ENCODE assay signal across 1 cellular context in the genomic region with DNA sequence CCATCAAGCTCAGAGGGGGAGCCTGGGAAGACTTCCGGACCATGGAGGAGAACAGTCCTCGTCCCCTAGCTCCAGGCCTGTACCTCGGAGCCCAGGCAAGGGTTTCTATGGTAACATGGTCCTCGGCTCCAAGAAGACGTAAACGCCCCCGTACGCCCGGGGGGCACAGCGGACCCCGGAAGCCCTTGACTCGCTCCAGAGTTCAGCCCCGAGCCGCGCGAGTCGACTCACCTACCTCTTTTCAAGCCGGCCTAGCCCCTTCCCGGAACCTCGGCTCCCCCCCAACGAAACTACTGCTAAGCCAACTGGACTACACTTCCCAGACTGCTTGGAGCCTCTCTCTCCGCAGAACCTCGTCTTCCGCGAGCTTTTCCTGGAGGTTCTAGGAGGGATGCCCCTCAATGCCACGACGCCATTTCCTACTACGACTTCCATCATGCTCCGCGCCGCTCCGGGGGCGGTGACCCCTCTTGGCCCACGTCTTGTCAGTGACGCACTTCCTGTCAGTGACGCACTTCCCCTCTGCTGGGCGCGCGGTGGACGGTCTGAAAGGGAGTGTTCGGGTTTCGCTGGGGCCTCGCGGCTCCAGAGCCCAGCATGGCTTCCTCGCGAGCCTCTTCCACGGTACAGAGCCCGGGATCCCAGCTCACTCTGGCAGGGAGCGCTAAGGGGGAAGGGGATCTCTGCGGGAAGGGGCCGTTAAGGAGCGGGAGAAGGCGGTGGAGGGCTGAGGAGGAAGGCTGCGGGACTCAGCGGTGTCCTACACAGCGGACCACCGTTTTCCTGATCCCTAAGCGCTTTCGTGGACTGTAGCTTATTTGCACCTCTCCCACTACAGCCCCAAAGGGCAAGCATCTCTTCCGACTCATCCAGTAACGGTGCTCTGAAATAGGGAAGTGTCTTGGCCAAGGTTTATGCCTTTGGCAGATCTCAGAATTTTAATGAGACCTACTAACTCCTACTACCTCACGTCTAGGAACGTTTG.
TF ChIP-seq lines count a peak whose summit lies in the region.

A gene (minus strand): TSS at position 426 of the 985 bp plus-strand sequence. CDS start 3,065 bp downstream, outside the sequence.
A gene (plus strand): TSS at position 512 of the 985 bp plus-strand sequence. CDS start 86 bp downstream, at position 598.

TF ChIP-seq in HepG2, 621 proteins besides CTCF, POLR2A, EP300 and RAD21 (continued from another document and continues in another):
- TF ChIP-seq, protein P1, sequence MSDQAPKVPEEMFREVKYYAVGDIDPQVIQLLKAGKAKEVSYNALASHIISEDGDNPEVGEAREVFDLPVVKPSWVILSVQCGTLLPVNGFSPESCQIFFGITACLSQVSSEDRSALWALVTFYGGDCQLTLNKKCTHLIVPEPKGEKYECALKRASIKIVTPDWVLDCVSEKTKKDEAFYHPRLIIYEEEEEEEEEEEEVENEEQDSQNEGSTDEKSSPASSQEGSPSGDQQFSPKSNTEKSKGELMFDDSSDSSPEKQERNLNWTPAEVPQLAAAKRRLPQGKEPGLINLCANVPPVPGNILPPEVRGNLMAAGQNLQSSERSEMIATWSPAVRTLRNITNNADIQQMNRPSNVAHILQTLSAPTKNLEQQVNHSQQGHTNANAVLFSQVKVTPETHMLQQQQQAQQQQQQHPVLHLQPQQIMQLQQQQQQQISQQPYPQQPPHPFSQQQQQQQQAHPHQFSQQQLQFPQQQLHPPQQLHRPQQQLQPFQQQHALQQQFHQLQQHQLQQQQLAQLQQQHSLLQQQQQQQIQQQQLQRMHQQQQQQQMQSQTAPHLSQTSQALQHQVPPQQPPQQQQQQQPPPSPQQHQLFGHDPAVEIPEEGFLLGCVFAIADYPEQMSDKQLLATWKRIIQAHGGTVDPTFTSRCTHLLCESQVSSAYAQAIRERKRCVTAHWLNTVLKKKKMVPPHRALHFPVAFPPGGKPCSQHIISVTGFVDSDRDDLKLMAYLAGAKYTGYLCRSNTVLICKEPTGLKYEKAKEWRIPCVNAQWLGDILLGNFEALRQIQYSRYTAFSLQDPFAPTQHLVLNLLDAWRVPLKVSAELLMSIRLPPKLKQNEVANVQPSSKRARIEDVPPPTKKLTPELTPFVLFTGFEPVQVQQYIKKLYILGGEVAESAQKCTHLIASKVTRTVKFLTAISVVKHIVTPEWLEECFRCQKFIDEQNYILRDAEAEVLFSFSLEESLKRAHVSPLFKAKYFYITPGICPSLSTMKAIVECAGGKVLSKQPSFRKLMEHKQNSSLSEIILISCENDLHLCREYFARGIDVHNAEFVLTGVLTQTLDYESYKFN (CRISPR knock-in tag; conservative IDR thresholded peaks at IDR 0.05) = peak; percentile 62
- TF ChIP-seq, protein P2, sequence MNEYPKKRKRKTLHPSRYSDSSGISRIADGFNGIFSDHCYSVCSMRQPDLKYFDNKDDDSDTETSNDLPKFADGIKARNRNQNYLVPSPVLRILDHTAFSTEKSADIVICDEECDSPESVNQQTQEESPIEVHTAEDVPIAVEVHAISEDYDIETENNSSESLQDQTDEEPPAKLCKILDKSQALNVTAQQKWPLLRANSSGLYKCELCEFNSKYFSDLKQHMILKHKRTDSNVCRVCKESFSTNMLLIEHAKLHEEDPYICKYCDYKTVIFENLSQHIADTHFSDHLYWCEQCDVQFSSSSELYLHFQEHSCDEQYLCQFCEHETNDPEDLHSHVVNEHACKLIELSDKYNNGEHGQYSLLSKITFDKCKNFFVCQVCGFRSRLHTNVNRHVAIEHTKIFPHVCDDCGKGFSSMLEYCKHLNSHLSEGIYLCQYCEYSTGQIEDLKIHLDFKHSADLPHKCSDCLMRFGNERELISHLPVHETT (CRISPR knock-in tag; conservative IDR thresholded peaks at IDR 0.05) = peak; percentile 61; the same call in 1 of the 2 replicates
- TF ChIP-seq ZSCAN31 (CRISPR knock-in tag; IDR thresholded peaks at IDR 0.05; ENCODE audit: low read depth) = peak; percentile 89
- TF ChIP-seq ARNT2 (CRISPR knock-in tag; IDR thresholded peaks at IDR 0.05; ENCODE audit: low read depth) = 0 out of 2 replicates have a peak, but pooled peaks have one; percentile 38
- peak; percentile 57; the same call in 1 of the 2 replicates for TF ChIP-seq ZNF768 (CRISPR knock-in tag; IDR thresholded peaks at IDR 0.05)
- TF ChIP-seq ZNF781 (CRISPR knock-in tag; IDR thresholded peaks at IDR 0.05; ENCODE audit: borderline replicate concordance, not compliant biosample characterization) = no peak
- TF ChIP-seq ZNF432 (CRISPR knock-in tag; IDR thresholded peaks at IDR 0.05; ENCODE audit: borderline replicate concordance) = no peak
- TF ChIP-seq HNRNPH1 (optimal IDR thresholded peaks at IDR 0.05; ENCODE audit: low read depth, low read length) = no peak
- no peak for TF ChIP-seq ZNF343 (CRISPR knock-in tag; IDR thresholded peaks at IDR 0.05)
- peak; percentile 84; the same call in 1 of the 2 replicates for TF ChIP-seq KDM2A (CRISPR knock-in tag; IDR thresholded peaks at IDR 0.05; ENCODE audit: borderline replicate concordance, low read depth)
- TF ChIP-seq ZNF615 (CRISPR knock-in tag; IDR thresholded peaks at IDR 0.05; ENCODE audit: borderline replicate concordance) = peak; percentile 62; the same call in 1 of the 2 replicates
- TF ChIP-seq ELF1 (CRISPR knock-in tag; IDR thresholded peaks at IDR 0.05) = peak; percentile 95
- TF ChIP-seq, protein P3, sequence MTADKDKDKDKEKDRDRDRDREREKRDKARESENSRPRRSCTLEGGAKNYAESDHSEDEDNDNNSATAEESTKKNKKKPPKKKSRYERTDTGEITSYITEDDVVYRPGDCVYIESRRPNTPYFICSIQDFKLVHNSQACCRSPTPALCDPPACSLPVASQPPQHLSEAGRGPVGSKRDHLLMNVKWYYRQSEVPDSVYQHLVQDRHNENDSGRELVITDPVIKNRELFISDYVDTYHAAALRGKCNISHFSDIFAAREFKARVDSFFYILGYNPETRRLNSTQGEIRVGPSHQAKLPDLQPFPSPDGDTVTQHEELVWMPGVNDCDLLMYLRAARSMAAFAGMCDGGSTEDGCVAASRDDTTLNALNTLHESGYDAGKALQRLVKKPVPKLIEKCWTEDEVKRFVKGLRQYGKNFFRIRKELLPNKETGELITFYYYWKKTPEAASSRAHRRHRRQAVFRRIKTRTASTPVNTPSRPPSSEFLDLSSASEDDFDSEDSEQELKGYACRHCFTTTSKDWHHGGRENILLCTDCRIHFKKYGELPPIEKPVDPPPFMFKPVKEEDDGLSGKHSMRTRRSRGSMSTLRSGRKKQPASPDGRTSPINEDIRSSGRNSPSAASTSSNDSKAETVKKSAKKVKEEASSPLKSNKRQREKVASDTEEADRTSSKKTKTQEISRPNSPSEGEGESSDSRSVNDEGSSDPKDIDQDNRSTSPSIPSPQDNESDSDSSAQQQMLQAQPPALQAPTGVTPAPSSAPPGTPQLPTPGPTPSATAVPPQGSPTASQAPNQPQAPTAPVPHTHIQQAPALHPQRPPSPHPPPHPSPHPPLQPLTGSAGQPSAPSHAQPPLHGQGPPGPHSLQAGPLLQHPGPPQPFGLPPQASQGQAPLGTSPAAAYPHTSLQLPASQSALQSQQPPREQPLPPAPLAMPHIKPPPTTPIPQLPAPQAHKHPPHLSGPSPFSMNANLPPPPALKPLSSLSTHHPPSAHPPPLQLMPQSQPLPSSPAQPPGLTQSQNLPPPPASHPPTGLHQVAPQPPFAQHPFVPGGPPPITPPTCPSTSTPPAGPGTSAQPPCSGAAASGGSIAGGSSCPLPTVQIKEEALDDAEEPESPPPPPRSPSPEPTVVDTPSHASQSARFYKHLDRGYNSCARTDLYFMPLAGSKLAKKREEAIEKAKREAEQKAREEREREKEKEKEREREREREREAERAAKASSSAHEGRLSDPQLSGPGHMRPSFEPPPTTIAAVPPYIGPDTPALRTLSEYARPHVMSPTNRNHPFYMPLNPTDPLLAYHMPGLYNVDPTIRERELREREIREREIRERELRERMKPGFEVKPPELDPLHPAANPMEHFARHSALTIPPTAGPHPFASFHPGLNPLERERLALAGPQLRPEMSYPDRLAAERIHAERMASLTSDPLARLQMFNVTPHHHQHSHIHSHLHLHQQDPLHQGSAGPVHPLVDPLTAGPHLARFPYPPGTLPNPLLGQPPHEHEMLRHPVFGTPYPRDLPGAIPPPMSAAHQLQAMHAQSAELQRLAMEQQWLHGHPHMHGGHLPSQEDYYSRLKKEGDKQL (CRISPR knock-in tag; IDR thresholded peaks at IDR 0.05; ENCODE audit: low read depth) = no peak
- TF ChIP-seq, protein P4, sequence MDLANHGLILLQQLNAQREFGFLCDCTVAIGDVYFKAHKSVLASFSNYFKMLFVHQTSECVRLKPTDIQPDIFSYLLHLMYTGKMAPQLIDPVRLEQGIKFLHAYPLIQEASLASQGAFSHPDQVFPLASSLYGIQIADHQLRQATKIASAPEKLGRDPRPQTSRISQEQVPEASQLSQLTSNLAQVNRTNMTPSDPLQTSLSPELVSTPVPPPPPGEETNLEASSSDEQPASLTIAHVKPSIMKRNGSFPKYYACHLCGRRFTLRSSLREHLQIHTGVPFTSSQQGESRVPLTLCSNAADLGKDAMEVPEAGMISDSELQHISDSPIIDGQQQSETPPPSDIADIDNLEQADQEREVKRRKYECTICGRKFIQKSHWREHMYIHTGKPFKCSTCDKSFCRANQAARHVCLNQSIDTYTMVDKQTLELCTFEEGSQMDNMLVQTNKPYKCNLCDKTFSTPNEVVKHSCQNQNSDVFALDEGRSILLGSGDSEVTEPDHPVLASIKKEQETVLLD (CRISPR knock-in tag; IDR thresholded peaks at IDR 0.05; ENCODE audit: low read depth) = no peak
- TF ChIP-seq, protein P5, sequence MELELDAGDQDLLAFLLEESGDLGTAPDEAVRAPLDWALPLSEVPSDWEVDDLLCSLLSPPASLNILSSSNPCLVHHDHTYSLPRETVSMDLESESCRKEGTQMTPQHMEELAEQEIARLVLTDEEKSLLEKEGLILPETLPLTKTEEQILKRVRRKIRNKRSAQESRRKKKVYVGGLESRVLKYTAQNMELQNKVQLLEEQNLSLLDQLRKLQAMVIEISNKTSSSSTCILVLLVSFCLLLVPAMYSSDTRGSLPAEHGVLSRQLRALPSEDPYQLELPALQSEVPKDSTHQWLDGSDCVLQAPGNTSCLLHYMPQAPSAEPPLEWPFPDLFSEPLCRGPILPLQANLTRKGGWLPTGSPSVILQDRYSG (CRISPR knock-in tag; IDR thresholded peaks at IDR 0.05) = no peak
- TF ChIP-seq GATA4 (IDR thresholded peaks at IDR 0.05; ENCODE audit: borderline replicate concordance, low read depth) = peak; percentile 61; the same call in 1 of the 2 replicates
- no peak; the same call in 1 of the 2 replicates for TF ChIP-seq FOXJ3 (CRISPR knock-in tag; IDR thresholded peaks at IDR 0.05; ENCODE audit: borderline replicate concordance)
- peak; percentile 52; the same call in 1 of the 2 replicates for TF ChIP-seq FOXA3 (CRISPR knock-in tag; IDR thresholded peaks at IDR 0.05)
- TF ChIP-seq DNMT1 (CRISPR knock-in tag; IDR thresholded peaks at IDR 0.05) = peak; percentile 41; the same call in 1 of the 2 replicates
- TF ChIP-seq ZNF572 (CRISPR knock-in tag; IDR thresholded peaks at IDR 0.05) = peak; percentile 24; the same call in 1 of the 2 replicates
- TF ChIP-seq, protein P6, sequence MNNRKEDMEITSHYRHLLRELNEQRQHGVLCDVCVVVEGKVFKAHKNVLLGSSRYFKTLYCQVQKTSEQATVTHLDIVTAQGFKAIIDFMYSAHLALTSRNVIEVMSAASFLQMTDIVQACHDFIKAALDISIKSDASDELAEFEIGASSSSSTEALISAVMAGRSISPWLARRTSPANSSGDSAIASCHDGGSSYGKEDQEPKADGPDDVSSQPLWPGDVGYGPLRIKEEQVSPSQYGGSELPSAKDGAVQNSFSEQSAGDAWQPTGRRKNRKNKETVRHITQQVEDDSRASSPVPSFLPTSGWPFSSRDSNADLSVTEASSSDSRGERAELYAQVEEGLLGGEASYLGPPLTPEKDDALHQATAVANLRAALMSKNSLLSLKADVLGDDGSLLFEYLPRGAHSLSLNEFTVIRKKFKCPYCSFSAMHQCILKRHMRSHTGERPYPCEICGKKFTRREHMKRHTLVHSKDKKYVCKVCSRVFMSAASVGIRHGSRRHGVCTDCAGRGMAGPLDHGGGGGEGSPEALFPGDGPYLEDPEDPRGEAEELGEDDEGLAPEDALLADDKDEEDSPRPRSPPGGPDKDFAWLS (CRISPR knock-in tag; IDR thresholded peaks at IDR 0.05; ENCODE audit: borderline replicate concordance) = no peak
- TF ChIP-seq, protein P7, sequence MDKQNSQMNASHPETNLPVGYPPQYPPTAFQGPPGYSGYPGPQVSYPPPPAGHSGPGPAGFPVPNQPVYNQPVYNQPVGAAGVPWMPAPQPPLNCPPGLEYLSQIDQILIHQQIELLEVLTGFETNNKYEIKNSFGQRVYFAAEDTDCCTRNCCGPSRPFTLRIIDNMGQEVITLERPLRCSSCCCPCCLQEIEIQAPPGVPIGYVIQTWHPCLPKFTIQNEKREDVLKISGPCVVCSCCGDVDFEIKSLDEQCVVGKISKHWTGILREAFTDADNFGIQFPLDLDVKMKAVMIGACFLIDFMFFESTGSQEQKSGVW (CRISPR knock-in tag; IDR thresholded peaks at IDR 0.05; ENCODE audit: borderline replicate concordance) = no peak
- peak; percentile 90 for TF ChIP-seq ZBTB38 (CRISPR knock-in tag; IDR thresholded peaks at IDR 0.05)
- TF ChIP-seq FOXK2 (IDR thresholded peaks at IDR 0.05) = no peak
- TF ChIP-seq ZNF235 (CRISPR knock-in tag; IDR thresholded peaks at IDR 0.05; ENCODE audit: borderline replicate concordance) = no peak
- no peak for TF ChIP-seq ZNF460 (CRISPR knock-in tag; IDR thresholded peaks at IDR 0.05; ENCODE audit: borderline replicate concordance)
- no peak for TF ChIP-seq ZNF558 (CRISPR knock-in tag; IDR thresholded peaks at IDR 0.05; ENCODE audit: borderline replicate concordance)
- no peak for TF ChIP-seq TP53 (CRISPR knock-in tag; conservative IDR thresholded peaks at IDR 0.05)
- TF ChIP-seq MXI1 (IDR thresholded peaks at IDR 0.05; ENCODE audit: borderline replicate concordance, low read depth, low read length) = peak; percentile 87; the same call in 1 of the 3 replicates
- TF ChIP-seq ZNF382 (CRISPR knock-in tag; IDR thresholded peaks at IDR 0.05; ENCODE audit: borderline replicate concordance) = no peak
- TF ChIP-seq, protein P8, sequence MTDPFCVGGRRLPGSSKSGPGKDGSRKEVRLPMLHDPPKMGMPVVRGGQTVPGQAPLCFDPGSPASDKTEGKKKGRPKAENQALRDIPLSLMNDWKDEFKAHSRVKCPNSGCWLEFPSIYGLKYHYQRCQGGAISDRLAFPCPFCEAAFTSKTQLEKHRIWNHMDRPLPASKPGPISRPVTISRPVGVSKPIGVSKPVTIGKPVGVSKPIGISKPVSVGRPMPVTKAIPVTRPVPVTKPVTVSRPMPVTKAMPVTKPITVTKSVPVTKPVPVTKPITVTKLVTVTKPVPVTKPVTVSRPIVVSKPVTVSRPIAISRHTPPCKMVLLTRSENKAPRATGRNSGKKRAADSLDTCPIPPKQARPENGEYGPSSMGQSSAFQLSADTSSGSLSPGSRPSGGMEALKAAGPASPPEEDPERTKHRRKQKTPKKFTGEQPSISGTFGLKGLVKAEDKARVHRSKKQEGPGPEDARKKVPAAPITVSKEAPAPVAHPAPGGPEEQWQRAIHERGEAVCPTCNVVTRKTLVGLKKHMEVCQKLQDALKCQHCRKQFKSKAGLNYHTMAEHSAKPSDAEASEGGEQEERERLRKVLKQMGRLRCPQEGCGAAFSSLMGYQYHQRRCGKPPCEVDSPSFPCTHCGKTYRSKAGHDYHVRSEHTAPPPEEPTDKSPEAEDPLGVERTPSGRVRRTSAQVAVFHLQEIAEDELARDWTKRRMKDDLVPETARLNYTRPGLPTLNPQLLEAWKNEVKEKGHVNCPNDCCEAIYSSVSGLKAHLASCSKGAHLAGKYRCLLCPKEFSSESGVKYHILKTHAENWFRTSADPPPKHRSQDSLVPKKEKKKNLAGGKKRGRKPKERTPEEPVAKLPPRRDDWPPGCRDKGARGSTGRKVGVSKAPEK (CRISPR knock-in tag; IDR thresholded peaks at IDR 0.05; ENCODE audit: borderline replicate concordance) = no peak
- peak; percentile 60; the same call in 1 of the 2 replicates for TF ChIP-seq ZBTB20 (CRISPR knock-in tag; IDR thresholded peaks at IDR 0.05; ENCODE audit: borderline replicate concordance, low read depth)
- TF ChIP-seq THYN1 (CRISPR knock-in tag; IDR thresholded peaks at IDR 0.05; ENCODE audit: borderline replicate concordance, low read depth) = no peak
- peak; percentile 18; the same call in 1 of the 2 replicates for TF ChIP-seq MTA1 (CRISPR knock-in tag; IDR thresholded peaks at IDR 0.05; ENCODE audit: borderline replicate concordance)
- TF ChIP-seq KLF9 (CRISPR knock-in tag; IDR thresholded peaks at IDR 0.05; ENCODE audit: low read depth) = peak; percentile 74; the same call in 1 of the 2 replicates
